Comparison of ENCODE assay signal across 20 cellular contexts in the genomic region with DNA sequence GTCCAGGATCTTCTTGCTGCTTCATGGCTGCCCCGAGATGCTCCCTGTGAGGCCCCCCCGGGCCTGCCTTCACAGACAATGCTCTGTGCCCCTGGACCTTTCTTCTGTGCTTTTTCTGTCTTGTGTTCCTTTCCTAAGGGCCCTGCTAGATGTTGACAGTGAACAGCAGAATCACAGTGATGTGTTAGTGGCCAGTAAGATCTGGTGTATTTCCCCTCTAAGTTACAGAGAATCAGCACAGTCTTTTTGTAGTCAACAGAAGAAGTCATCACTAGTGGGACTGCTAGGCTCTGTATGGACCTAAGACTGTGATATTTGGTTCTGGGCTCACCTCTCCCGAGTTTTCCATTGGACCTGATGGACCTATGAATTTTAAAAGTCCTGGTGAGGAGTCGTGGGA.
DNase-seq lines count a peak whose midpoint lies in the region; ATAC-seq lines count a peak whose summit lies in the region.
"Had no signal": no experiment of that assay in that cellular context is flagged by ENCODE, and none has a peak within 500 bp of the region (broad histone marks: within the 10 kb centered on the region; RNA-seq: fewer than 3 reads in every experiment).

No MANE protein-coding gene starts in this region.

- H3K36me3 Mint-ChIP-seq in activated CD4-positive, alpha-beta T cell treated with anti-CD3 and anti-CD28 coated beads, Interleukin-2, amount 10 ng/mL, durations not matched to agents 7 days and 5 days (ENCODE audit: low read depth), result peaks cover 93% of the 10 kb centered on the region
- peaks cover 40 to 95% of the 10 kb centered on the region in 2 donors for H3K36me3 Mint-ChIP-seq in CD4-positive, alpha-beta memory T cell
- H3K36me3 Mint-ChIP-seq in activated naive CD4-positive, alpha-beta T cell treated with anti-CD3 and anti-CD28 coated beads, Interleukin-2, amount 50 U/mL, for 72 hours, result peaks cover 26 to 63% of the 10 kb centered on the region in 2 donors
- H3K36me3 Mint-ChIP-seq in naive thymus-derived CD8-positive, alpha-beta T cell, result peaks cover 0 to 81% (median 16%) of the 10 kb centered on the region in 3 donors

- no peaks in the 10 kb centered on the region for H3K27me3 Mint-ChIP-seq in activated CD4-positive, alpha-beta T cell treated with anti-CD3 and anti-CD28 coated beads, Interleukin-2, amount 10 ng/mL, durations not matched to agents 7 days and 5 days
- H3K27me3 Mint-ChIP-seq in CD4-positive, alpha-beta memory T cell, result no peaks in the 10 kb centered on the region
- no peaks in the 10 kb centered on the region for H3K27me3 Mint-ChIP-seq in naive thymus-derived CD8-positive, alpha-beta T cell

- intact Hi-C loops in CD4-positive, alpha-beta memory T cell (cut with micrococcal nuclease), result no loop called here

- peak overlapping the region; percentile 44 for H3K27ac ChIP-seq in CD4-positive, alpha-beta memory T cell (ENCODE audit: low read depth, low read length)
- H3K27ac ChIP-seq: A549, PC-9 had no signal

- H3K27ac Mint-ChIP-seq in activated CD4-positive, alpha-beta T cell treated with anti-CD3 and anti-CD28 coated beads, Interleukin-2, amount 10 ng/mL, durations not matched to agents 7 days and 5 days, result peak overlapping the region; percentile 55
- H3K27ac Mint-ChIP-seq in CD4-positive, alpha-beta memory T cell, result peak overlapping the region; percentile 56 to 96 (median 83)
- peak overlapping the region; percentile 82 to 93 for H3K27ac Mint-ChIP-seq in activated naive CD4-positive, alpha-beta T cell treated with anti-CD3 and anti-CD28 coated beads, Interleukin-2, amount 50 U/mL, for 72 hours
- peak overlapping the region in 9 of 10 donors; percentile 69 to 93 (median 87) for H3K27ac Mint-ChIP-seq in naive thymus-derived CD8-positive, alpha-beta T cell

- no peak for ATAC-seq in activated naive CD4-positive, alpha-beta T cell treated with anti-CD3 and anti-CD28 coated beads, Interleukin-2, amount 50 U/mL, for 72 hours
- peak; percentile 6 to 18 for ATAC-seq in naive thymus-derived CD8-positive, alpha-beta T cell
- ATAC-seq in HG02970 (IDR thresholded peaks at IDR 0.05; ENCODE audit: low FRiP score, unreplicated experiment) (no peak), GM21529 (IDR thresholded peaks at IDR 0.05; ENCODE audit: unreplicated experiment) (no peak)
- ATAC-seq: A549 had no signal

- H3K4me3 Mint-ChIP-seq in activated CD4-positive, alpha-beta T cell treated with anti-CD3 and anti-CD28 coated beads, Interleukin-2, amount 10 ng/mL, durations not matched to agents 7 days and 5 days, result no peak overlapping the region
- peak overlapping the region in 7 of 8 donors; percentile 32 to 81 (median 43) for H3K4me3 Mint-ChIP-seq in CD4-positive, alpha-beta memory T cell
- H3K4me3 Mint-ChIP-seq in naive thymus-derived CD8-positive, alpha-beta T cell, result peak overlapping the region; percentile 2 to 85 (median 66)
- H3K4me3 Mint-ChIP-seq: nephron had no signal

- H3K36me3 ChIP-seq in CD4-positive, alpha-beta memory T cell (ENCODE audit: insufficient read depth, low read length), result peaks cover 21% of the 10 kb centered on the region

- no peak overlapping the region for H3K4me3 ChIP-seq in CD4-positive, alpha-beta memory T cell (ENCODE audit: low read length in 2 of 2)
- H3K4me3 ChIP-seq: A549, heart left ventricle, PC-9 had no signal

- no peaks in the 10 kb centered on the region for H3K27me3 ChIP-seq in CD4-positive, alpha-beta memory T cell (ENCODE audit: insufficient read depth, low read length)
- H3K27me3 ChIP-seq: heart left ventricle had no signal

- CTCF ChIA-PET in activated CD4-positive, alpha-beta T cell treated with anti-CD3 and anti-CD28 coated beads, Interleukin-2, amount 10 ng/mL, durations not matched to agents 7 days and 5 days (lab: Charles Lee), result interaction anchor here (1.4 to 3.8 kb wide), 2 partner anchors 12 to 13 kb away, joined by 3 to 18 read pairs; no protein-coding TSS in a partner anchor
- CTCF ChIA-PET in CD4-positive, alpha-beta memory T cell (lab: Charles Lee; ENCODE audit: partially characterized antibody), result interaction anchor here (1.2 to 2.2 kb wide), 3 partner anchors 9 to 116 kb away, joined by 3 to 4 read pairs (median 4); no protein-coding TSS in a partner anchor

- H3K9me3 ChIP-seq in CD4-positive, alpha-beta memory T cell (ENCODE audit: control insufficient read depth in 1 of 2, low read length in 2 of 2), result no peaks in the 10 kb centered on the region
- H3K9me3 ChIP-seq: A549, heart left ventricle had no signal

- peaks cover 91% of the 10 kb centered on the region for H3K4me1 Mint-ChIP-seq in activated CD4-positive, alpha-beta T cell treated with anti-CD3 and anti-CD28 coated beads, Interleukin-2, amount 10 ng/mL, durations not matched to agents 7 days and 5 days
- H3K4me1 Mint-ChIP-seq in CD4-positive, alpha-beta memory T cell, result peaks cover 84 to 99% (median 92%) of the 10 kb centered on the region in 4 donors
- peaks cover 66 to 100% (median 99%) of the 10 kb centered on the region in 4 donors for H3K4me1 Mint-ChIP-seq in naive thymus-derived CD8-positive, alpha-beta T cell

- peaks cover 100% of the 10 kb centered on the region for H3K4me1 ChIP-seq in CD4-positive, alpha-beta memory T cell (ENCODE audit: insufficient read depth, low read length)
- H3K4me1 ChIP-seq: A549 had no signal

- POLR2A ChIA-PET in activated CD4-positive, alpha-beta T cell treated with anti-CD3 and anti-CD28 coated beads, Interleukin-2, amount 10 ng/mL, durations not matched to agents 7 days and 5 days (lab: Charles Lee), result no interaction called here
- POLR2A ChIA-PET in CD4-positive, alpha-beta memory T cell (lab: Charles Lee; ENCODE audit: partially characterized antibody), result interaction anchor here (0.7 to 6.4 kb wide), 6 partner anchors 13 to 89 kb away, joined by 3 to 42 read pairs (median 4); no protein-coding TSS in a partner anchor
- POLR2A ChIA-PET in naive thymus-derived CD8-positive, alpha-beta T cell (lab: Charles Lee), result interaction anchor here (0.6 to 6.4 kb wide), 4 partner anchors 14 to 62 kb away, joined by 4 to 30 read pairs (median 16); no protein-coding TSS in a partner anchor

- no peak for DNase-seq in activated CD4-positive, alpha-beta T cell treated with anti-CD3 and anti-CD28 coated beads, Interleukin-2, amount 10 ng/mL, durations not matched to agents 7 days and 5 days
- DNase-seq in activated CD4-positive, alpha-beta T cell treated with anti-CD3 and anti-CD28 coated beads, Interleukin-2, amount 50 U/mL, for 4 hours, result no peak
- no peak for DNase-seq in CD4-positive, alpha-beta memory T cell
- no peak for DNase-seq in activated naive CD4-positive, alpha-beta T cell treated with anti-CD3 and anti-CD28 coated beads, Interleukin-2, amount 50 U/mL, for 72 hours (ENCODE audit: low spot score in 2 of 2)
- DNase-seq in naive thymus-derived CD8-positive, alpha-beta T cell, result no peak
- no peak for DNase-seq in iPS-NIHi7 (ENCODE audit: extremely low spot score)
- DNase-seq: activated CD8-positive, alpha-beta memory T cell treated with anti-CD3 and anti-CD28 coated beads for 24 hours; EL; heart left ventricle; Kasumi-1; mammary epithelial cell; NCI-H1105 treated with DMSO at 0.1 percent for 48 hours; NCI-H2171 treated with DMSO at 0.1 percent for 48 hours; NCI-H82; PC-9; stimulated activated CD4-positive, alpha-beta T cell treated with anti-CD3 and anti-CD28 coated beads, Interleukin-15, amount 100 ng/mL, for 24 hours had no signal

- no peaks in the 10 kb centered on the region for H3K9me3 Mint-ChIP-seq in activated CD4-positive, alpha-beta T cell treated with anti-CD3 and anti-CD28 coated beads, Interleukin-2, amount 10 ng/mL, durations not matched to agents 7 days and 5 days
- no peaks in the 10 kb centered on the region for H3K9me3 Mint-ChIP-seq in CD4-positive, alpha-beta memory T cell
- no peaks in the 10 kb centered on the region for H3K9me3 Mint-ChIP-seq in activated naive CD4-positive, alpha-beta T cell treated with anti-CD3 and anti-CD28 coated beads, Interleukin-2, amount 50 U/mL, for 72 hours
- no peaks in the 10 kb centered on the region for H3K9me3 Mint-ChIP-seq in naive thymus-derived CD8-positive, alpha-beta T cell
- H3K9me3 Mint-ChIP-seq: nephron had no signal

Comparison
In these comparisons a context has a peak if more than half of its experiments do, and no peak if none do; other contexts are left out.
1. ATAC-seq: peak in naive thymus-derived CD8-positive, alpha-beta T cell (2 of 2); none in activated naive CD4-positive, alpha-beta T cell treated with anti-CD3 and anti-CD28 coated beads, Interleukin-2, amount 50 U/mL, for 72 hours (0 of 2), HG02970 (single experiment) and GM21529 (single experiment).
2. Peak in every context shown above with its lines, with median percentiles within 50 percentile points of each other: H3K27ac Mint-ChIP-seq.